Comparison of ENCODE assay signal across 8 cellular contexts in the genomic region with DNA sequence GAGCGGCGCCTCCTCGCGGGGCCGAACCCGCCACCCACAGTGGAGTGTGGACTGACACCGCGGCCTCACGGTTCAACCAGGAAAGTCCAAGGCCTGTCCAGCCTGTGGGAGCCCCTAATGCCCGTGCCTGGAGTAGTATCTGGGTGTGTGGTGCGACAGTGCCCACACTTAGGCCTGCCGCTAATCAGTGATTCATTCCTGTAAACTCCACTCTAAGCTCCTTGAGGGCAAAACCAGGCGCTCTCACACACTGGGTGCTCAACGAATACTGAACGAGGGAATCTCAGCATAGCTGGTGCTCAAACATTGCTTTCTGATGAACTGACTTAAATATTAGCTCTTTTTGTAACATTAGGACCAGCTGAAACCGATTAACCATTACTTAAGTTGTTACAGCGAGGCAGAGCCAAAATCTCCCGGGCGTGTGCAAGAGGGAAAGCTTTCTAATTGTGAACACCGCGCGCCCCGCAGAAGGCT. TPM values are rescaled to one million over a fixed set of nuclear protein-coding genes. Genes with fewer than 3 reads are reported as not detected.
DNase-seq lines count a peak whose midpoint lies in the region; ATAC-seq and TF ChIP-seq lines count a peak whose summit lies in the region.

No MANE protein-coding gene starts in this region.

- CTCF ChIA-PET in Calu3 (lab: Charles Lee), result no interaction called here

- TF ChIP-seq CTCF in Calu3 (IDR thresholded peaks at IDR 0.05; ENCODE audit: unreplicated experiment) (no peak), mesothelial cell of epicardium (IDR thresholded peaks at IDR 0.05; ENCODE audit: unreplicated experiment) (no peak)

- H3K9ac ChIP-seq in NT2/D1 (ENCODE audit: insufficient read length, low read depth), result peak overlapping the region; percentile 89

- H3K27me3 ChIP-seq in NT2/D1 (ENCODE audit: insufficient read depth, insufficient read length), result peaks cover 47% of the 10 kb centered on the region
- H3K27me3 ChIP-seq in effector memory CD4-positive, alpha-beta T cell (replicated peaks; ENCODE audit: control insufficient read depth, insufficient read depth, low read length, poor library complexity, severe bottlenecking), result peaks cover 17% of the 10 kb centered on the region
- H3K27me3 ChIP-seq in aorta (ENCODE audit: control insufficient read depth in 1 of 2, insufficient read depth in 2 of 2, low read length in 1 of 2), result no peaks in the 10 kb centered on the region

- H3K27ac Mint-ChIP-seq in Calu3 (ENCODE audit: unreplicated experiment) (no peak overlapping the region), mesothelial cell of epicardium (peak overlapping the region; percentile 48)

- DNase-seq in Calu3, result no peak
- no peak for DNase-seq in NT2/D1 (ENCODE audit: low read depth, low spot score)
- no peak for DNase-seq in effector memory CD4-positive, alpha-beta T cell
- no peak for DNase-seq in mesothelial cell of epicardium (ENCODE audit: low spot score in 2 of 2, unreplicated experiment in 2 of 2)
- no peak for DNase-seq in aorta
- no peak for DNase-seq in stimulated activated CD8-positive, alpha-beta memory T cell treated with anti-CD3 and anti-CD28 coated beads, Interleukin-4, amount 100 ng/mL, for 48 hours
- no peak for DNase-seq in NCI-H128 (lab: John Stamatoyannopoulos, UW; ENCODE audit: unreplicated experiment)

- H3K4me3 ChIP-seq in NT2/D1 (ENCODE audit: insufficient read length, low read depth) (peak overlapping the region; percentile 79), aorta (ENCODE audit: low read length in 2 of 2) (peak overlapping the region; percentile 63 to 74)
- H3K4me3 ChIP-seq in effector memory CD4-positive, alpha-beta T cell (ENCODE audit: insufficient read depth, low read depth, low read length, poor library complexity, severe bottlenecking), result peak overlapping the region; percentile 55

- BruUV-seq in Calu3 (replicated peaks; lab: Mats Ljungman, UMichigan), result no TSS peak

- peaks cover 23% of the 10 kb centered on the region for H3K36me3 Mint-ChIP-seq in Calu3 (ENCODE audit: insufficient read depth, unreplicated experiment)
- H3K36me3 Mint-ChIP-seq in mesothelial cell of epicardium, result no peaks in the 10 kb centered on the region

- H3K36me3 ChIP-seq in NT2/D1 (ENCODE audit: insufficient read depth, insufficient read length, low read length) (no peaks in the 10 kb centered on the region), aorta (ENCODE audit: control insufficient read depth in 1 of 2, insufficient read depth in 2 of 2, low read length in 1 of 2) (no peaks in the 10 kb centered on the region)
- H3K36me3 ChIP-seq in effector memory CD4-positive, alpha-beta T cell (ENCODE audit: control insufficient read depth, insufficient read depth, low read length), result no peaks in the 10 kb centered on the region

- peak overlapping the region; percentile 81 for H3K4me3 Mint-ChIP-seq in Calu3 (ENCODE audit: low read depth, unreplicated experiment)
- peak overlapping the region; percentile 66 for H3K4me3 Mint-ChIP-seq in mesothelial cell of epicardium

- intact Hi-C loops in Calu3 (cut with micrococcal nuclease; ENCODE audit: unreplicated experiment) (no loop called here), aorta (cut with DNase I) (no loop called here)

- WGBS in aorta, 2 donors, result 27 to 33% methylated on average over 23 of the region's 23 CpGs

- H3K4me1 Mint-ChIP-seq in Calu3 (ENCODE audit: low read depth, unreplicated experiment) (peaks cover 14% of the 10 kb centered on the region), mesothelial cell of epicardium (peaks cover 6% of the 10 kb centered on the region)

- ATAC-seq in GM21825 (IDR thresholded peaks at IDR 0.05; ENCODE audit: unreplicated experiment) (peak; percentile 11), aorta (ENCODE audit: low FRiP score) (peak; percentile 63)

- H3K4me1 ChIP-seq in NT2/D1 (ENCODE audit: insufficient read depth, insufficient read length), result no peaks in the 10 kb centered on the region
- peaks cover 14% of the 10 kb centered on the region for H3K4me1 ChIP-seq in effector memory CD4-positive, alpha-beta T cell (ENCODE audit: control insufficient read depth, insufficient read depth, low read length, poor library complexity, severe bottlenecking)
- no peaks in the 10 kb centered on the region for H3K4me1 ChIP-seq in aorta (ENCODE audit: control insufficient read depth in 1 of 2, insufficient read depth in 2 of 2, low read length in 2 of 2)

- H3K27me3 Mint-ChIP-seq in Calu3 (ENCODE audit: unreplicated experiment), result no peaks in the 10 kb centered on the region
- peaks cover 52% of the 10 kb centered on the region for H3K27me3 Mint-ChIP-seq in mesothelial cell of epicardium (ENCODE audit: low read depth)

- H3K27ac ChIP-seq in effector memory CD4-positive, alpha-beta T cell (ENCODE audit: insufficient read depth, low read length, poor library complexity, severe bottlenecking), result no peak overlapping the region
- peak overlapping the region in 1 of 2 donors; percentile 62 for H3K27ac ChIP-seq in aorta (ENCODE audit: low read depth in 1 of 2, low read length in 2 of 2)

- H3K9me3 ChIP-seq in NT2/D1 (ENCODE audit: insufficient read depth, low read length), result peaks cover 10% of the 10 kb centered on the region; the same call in 1 of the 2 replicates
- H3K9me3 ChIP-seq in effector memory CD4-positive, alpha-beta T cell (ENCODE audit: control insufficient read depth, low read length), result no peaks in the 10 kb centered on the region
- H3K9me3 ChIP-seq in aorta (ENCODE audit: control insufficient read depth, low read length), result no peaks in the 10 kb centered on the region

- H3K9me3 Mint-ChIP-seq in Calu3 (ENCODE audit: low read depth, unreplicated experiment) (no peaks in the 10 kb centered on the region), mesothelial cell of epicardium (no peaks in the 10 kb centered on the region)

RNA-seq across cellular contexts. Expression of gene GSDME, which starts 0.6 kb away (rescaled TPM):
- total RNA-seq in Calu3 (2022), result 9.4 and 11.9 TPM in 2 replicates
- 9.3 to 10.2 TPM (median 9.8 TPM) in 3 replicates for total RNA-seq in mesothelial cell of epicardium
- 10 to 100 TPM; 16.3 to 18.6 TPM for total RNA-seq in aorta
- polyA plus RNA-seq in aorta, result 10 to 100 TPM; 15.1 to 20.3 TPM
